ENCODE assay signal across 2 cellular contexts in the genomic region with DNA sequence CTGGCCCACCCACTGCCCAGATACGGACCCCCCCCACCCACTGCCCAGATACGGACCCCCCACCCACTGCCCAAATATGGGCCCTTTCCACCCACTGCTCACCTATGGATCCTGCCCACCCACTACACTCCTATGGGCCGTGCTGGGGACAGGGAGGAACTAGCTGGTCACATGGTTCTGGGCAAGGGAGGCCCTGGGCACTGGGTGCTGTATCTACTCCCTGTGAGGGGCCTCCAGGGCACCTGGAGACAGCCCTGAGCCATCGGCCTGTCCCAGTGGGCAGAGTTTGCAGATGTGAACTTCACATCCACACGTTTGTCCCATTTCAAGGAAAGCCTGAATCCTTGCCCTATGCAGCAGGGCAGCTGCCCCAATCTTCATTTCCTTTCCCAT.
TF ChIP-seq lines count a peak whose summit lies in the region.

No MANE protein-coding gene starts in this region.

TF ChIP-seq in SK-N-SH, 30 proteins besides CTCF, POLR2A, EP300 and RAD21:
- TF ChIP-seq, protein P1, sequence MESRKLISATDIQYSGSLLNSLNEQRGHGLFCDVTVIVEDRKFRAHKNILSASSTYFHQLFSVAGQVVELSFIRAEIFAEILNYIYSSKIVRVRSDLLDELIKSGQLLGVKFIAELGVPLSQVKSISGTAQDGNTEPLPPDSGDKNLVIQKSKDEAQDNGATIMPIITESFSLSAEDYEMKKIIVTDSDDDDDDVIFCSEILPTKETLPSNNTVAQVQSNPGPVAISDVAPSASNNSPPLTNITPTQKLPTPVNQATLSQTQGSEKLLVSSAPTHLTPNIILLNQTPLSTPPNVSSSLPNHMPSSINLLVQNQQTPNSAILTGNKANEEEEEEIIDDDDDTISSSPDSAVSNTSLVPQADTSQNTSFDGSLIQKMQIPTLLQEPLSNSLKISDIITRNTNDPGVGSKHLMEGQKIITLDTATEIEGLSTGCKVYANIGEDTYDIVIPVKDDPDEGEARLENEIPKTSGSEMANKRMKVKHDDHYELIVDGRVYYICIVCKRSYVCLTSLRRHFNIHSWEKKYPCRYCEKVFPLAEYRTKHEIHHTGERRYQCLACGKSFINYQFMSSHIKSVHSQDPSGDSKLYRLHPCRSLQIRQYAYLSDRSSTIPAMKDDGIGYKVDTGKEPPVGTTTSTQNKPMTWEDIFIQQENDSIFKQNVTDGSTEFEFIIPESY (IDR thresholded peaks at IDR 0.05; ENCODE audit: borderline replicate concordance, low read depth): no peak
- no peak for TF ChIP-seq MXI1 (IDR thresholded peaks at IDR 0.05; ENCODE audit: low read depth, low read length)
- TF ChIP-seq TAF1 (IDR thresholded peaks at IDR 0.05; ENCODE audit: borderline replicate concordance, low read depth, low read length): no peak
- TF ChIP-seq, protein P2, sequence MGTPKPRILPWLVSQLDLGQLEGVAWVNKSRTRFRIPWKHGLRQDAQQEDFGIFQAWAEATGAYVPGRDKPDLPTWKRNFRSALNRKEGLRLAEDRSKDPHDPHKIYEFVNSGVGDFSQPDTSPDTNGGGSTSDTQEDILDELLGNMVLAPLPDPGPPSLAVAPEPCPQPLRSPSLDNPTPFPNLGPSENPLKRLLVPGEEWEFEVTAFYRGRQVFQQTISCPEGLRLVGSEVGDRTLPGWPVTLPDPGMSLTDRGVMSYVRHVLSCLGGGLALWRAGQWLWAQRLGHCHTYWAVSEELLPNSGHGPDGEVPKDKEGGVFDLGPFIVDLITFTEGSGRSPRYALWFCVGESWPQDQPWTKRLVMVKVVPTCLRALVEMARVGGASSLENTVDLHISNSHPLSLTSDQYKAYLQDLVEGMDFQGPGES (IDR thresholded peaks at IDR 0.05; ENCODE audit: low read depth, low read length): no peak
- TF ChIP-seq, protein P3, sequence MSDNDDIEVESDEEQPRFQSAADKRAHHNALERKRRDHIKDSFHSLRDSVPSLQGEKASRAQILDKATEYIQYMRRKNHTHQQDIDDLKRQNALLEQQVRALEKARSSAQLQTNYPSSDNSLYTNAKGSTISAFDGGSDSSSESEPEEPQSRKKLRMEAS (IDR thresholded peaks at IDR 0.05; ENCODE audit: low read depth): no peak
- TF ChIP-seq YY1 (IDR thresholded peaks at IDR 0.05; ENCODE audit: low read depth): no peak
- TF ChIP-seq TEAD4 (IDR thresholded peaks at IDR 0.05; ENCODE audit: borderline replicate concordance, insufficient read depth): no peak
- no peak for TF ChIP-seq FOXJ3 (CRISPR knock-in tag; IDR thresholded peaks at IDR 0.05)
- TF ChIP-seq RFX5 (IDR thresholded peaks at IDR 0.05; ENCODE audit: low read length): no peak
- no peak for TF ChIP-seq NRF1 (IDR thresholded peaks at IDR 0.05; ENCODE audit: low read depth, low read length)

TF ChIP-seq in SK-N-SH treated with all-trans-retinoic acid at 6 μM for 48 hours, 23 proteins besides CTCF, POLR2A, EP300 and RAD21 (continued from another document):
- TF ChIP-seq OSR1 (CRISPR knock-in tag; IDR thresholded peaks at IDR 0.05) (no peak), GLIS3 (CRISPR knock-in tag; IDR thresholded peaks at IDR 0.05) (no peak), ESRRG (CRISPR knock-in tag; IDR thresholded peaks at IDR 0.05) (no peak), RARB (CRISPR knock-in tag; IDR thresholded peaks at IDR 0.05) (no peak), ISL1 (CRISPR knock-in tag; IDR thresholded peaks at IDR 0.05) (no peak), ZNF70 (CRISPR knock-in tag; IDR thresholded peaks at IDR 0.05) (no peak), ZFP30 (CRISPR knock-in tag; IDR thresholded peaks at IDR 0.05) (no peak), ZNF8 (CRISPR knock-in tag; IDR thresholded peaks at IDR 0.05) (no peak), PPARA (CRISPR knock-in tag; IDR thresholded peaks at IDR 0.05; ENCODE audit: borderline replicate concordance) (no peak), SNAI2 (CRISPR knock-in tag; IDR thresholded peaks at IDR 0.05) (no peak), CSDC2 (CRISPR knock-in tag; IDR thresholded peaks at IDR 0.05) (no peak)
- TF ChIP-seq, protein P4, sequence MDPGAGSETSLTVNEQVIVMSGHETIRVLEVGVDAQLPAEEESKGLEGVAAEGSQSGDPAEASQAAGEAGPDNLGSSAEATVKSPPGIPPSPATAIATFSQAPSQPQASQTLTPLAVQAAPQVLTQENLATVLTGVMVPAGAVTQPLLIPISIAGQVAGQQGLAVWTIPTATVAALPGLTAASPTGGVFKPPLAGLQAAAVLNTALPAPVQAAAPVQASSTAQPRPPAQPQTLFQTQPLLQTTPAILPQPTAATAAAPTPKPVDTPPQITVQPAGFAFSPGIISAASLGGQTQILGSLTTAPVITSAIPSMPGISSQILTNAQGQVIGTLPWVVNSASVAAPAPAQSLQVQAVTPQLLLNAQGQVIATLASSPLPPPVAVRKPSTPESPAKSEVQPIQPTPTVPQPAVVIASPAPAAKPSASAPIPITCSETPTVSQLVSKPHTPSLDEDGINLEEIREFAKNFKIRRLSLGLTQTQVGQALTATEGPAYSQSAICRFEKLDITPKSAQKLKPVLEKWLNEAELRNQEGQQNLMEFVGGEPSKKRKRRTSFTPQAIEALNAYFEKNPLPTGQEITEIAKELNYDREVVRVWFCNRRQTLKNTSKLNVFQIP (CRISPR knock-in tag; IDR thresholded peaks at IDR 0.05; ENCODE audit: borderline replicate concordance, low read depth): no peak
- TF ChIP-seq, protein P5, sequence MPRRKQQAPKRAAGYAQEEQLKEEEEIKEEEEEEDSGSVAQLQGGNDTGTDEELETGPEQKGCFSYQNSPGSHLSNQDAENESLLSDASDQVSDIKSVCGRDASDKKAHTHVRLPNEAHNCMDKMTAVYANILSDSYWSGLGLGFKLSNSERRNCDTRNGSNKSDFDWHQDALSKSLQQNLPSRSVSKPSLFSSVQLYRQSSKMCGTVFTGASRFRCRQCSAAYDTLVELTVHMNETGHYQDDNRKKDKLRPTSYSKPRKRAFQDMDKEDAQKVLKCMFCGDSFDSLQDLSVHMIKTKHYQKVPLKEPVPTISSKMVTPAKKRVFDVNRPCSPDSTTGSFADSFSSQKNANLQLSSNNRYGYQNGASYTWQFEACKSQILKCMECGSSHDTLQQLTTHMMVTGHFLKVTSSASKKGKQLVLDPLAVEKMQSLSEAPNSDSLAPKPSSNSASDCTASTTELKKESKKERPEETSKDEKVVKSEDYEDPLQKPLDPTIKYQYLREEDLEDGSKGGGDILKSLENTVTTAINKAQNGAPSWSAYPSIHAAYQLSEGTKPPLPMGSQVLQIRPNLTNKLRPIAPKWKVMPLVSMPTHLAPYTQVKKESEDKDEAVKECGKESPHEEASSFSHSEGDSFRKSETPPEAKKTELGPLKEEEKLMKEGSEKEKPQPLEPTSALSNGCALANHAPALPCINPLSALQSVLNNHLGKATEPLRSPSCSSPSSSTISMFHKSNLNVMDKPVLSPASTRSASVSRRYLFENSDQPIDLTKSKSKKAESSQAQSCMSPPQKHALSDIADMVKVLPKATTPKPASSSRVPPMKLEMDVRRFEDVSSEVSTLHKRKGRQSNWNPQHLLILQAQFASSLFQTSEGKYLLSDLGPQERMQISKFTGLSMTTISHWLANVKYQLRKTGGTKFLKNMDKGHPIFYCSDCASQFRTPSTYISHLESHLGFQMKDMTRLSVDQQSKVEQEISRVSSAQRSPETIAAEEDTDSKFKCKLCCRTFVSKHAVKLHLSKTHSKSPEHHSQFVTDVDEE (CRISPR knock-in tag; IDR thresholded peaks at IDR 0.05): no peak
- TF ChIP-seq, protein P6, sequence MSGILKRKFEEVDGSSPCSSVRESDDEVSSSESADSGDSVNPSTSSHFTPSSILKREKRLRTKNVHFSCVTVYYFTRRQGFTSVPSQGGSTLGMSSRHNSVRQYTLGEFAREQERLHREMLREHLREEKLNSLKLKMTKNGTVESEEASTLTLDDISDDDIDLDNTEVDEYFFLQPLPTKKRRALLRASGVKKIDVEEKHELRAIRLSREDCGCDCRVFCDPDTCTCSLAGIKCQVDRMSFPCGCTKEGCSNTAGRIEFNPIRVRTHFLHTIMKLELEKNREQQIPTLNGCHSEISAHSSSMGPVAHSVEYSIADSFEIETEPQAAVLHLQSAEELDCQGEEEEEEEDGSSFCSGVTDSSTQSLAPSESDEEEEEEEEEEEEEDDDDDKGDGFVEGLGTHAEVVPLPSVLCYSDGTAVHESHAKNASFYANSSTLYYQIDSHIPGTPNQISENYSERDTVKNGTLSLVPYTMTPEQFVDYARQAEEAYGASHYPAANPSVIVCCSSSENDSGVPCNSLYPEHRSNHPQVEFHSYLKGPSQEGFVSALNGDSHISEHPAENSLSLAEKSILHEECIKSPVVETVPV (CRISPR knock-in tag; IDR thresholded peaks at IDR 0.05): no peak
- TF ChIP-seq, protein P7, sequence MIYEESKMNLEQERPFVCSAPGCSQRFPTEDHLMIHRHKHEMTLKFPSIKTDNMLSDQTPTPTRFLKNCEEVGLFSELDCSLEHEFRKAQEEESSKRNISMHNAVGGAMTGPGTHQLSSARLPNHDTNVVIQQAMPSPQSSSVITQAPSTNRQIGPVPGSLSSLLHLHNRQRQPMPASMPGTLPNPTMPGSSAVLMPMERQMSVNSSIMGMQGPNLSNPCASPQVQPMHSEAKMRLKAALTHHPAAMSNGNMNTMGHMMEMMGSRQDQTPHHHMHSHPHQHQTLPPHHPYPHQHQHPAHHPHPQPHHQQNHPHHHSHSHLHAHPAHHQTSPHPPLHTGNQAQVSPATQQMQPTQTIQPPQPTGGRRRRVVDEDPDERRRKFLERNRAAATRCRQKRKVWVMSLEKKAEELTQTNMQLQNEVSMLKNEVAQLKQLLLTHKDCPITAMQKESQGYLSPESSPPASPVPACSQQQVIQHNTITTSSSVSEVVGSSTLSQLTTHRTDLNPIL (CRISPR knock-in tag; IDR thresholded peaks at IDR 0.05; ENCODE audit: low read depth): no peak
- TF ChIP-seq, protein P8, sequence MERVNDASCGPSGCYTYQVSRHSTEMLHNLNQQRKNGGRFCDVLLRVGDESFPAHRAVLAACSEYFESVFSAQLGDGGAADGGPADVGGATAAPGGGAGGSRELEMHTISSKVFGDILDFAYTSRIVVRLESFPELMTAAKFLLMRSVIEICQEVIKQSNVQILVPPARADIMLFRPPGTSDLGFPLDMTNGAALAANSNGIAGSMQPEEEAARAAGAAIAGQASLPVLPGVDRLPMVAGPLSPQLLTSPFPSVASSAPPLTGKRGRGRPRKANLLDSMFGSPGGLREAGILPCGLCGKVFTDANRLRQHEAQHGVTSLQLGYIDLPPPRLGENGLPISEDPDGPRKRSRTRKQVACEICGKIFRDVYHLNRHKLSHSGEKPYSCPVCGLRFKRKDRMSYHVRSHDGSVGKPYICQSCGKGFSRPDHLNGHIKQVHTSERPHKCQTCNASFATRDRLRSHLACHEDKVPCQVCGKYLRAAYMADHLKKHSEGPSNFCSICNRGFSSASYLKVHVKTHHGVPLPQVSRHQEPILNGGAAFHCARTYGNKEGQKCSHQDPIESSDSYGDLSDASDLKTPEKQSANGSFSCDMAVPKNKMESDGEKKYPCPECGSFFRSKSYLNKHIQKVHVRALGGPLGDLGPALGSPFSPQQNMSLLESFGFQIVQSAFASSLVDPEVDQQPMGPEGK (CRISPR knock-in tag; IDR thresholded peaks at IDR 0.05; ENCODE audit: borderline replicate concordance): no peak
